ENCODE assay signal across 19 cellular contexts in the genomic region with DNA sequence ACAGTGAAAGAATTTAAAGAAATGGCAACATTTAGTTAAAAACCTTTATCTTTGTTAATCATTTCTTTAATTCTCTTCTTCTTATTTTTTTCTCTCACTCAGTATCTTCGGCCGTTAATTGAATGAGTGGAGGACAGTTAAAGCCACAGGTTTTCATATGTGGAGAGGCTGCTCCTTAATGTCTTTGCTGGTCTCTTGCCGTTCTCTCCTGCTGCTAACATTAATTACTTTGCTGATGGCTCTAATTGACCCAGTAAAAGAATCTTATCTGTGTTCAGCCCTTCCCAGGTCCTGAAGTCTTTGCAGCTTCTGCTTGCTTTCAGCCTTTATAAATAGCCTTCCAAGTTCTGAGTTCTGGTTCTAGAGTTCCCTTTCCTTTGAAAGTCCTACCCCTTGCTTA.
"Had no signal": no experiment of that assay in that cellular context is flagged by ENCODE, and none has a peak within 500 bp of the region (broad histone marks: within the 10 kb centered on the region; RNA-seq: fewer than 3 reads in every experiment).

No MANE protein-coding gene starts in this region.

- H3K4me3 ChIP-seq: dorsolateral prefrontal cortex, esophagus squamous epithelium, lung, psoas muscle, sigmoid colon, stomach, thyroid gland had no signal

- H3K27ac ChIP-seq: dorsolateral prefrontal cortex, esophagus squamous epithelium, psoas muscle, sigmoid colon, stomach, thyroid gland had no signal

- H3K27me3 ChIP-seq: dorsolateral prefrontal cortex, esophagus squamous epithelium, sigmoid colon, stomach, thyroid gland had no signal

- H3K9me3 ChIP-seq: esophagus squamous epithelium, psoas muscle, sigmoid colon, stomach, thyroid gland had no signal

- H3K4me1 ChIP-seq: esophagus squamous epithelium, psoas muscle, sigmoid colon, stomach, thyroid gland had no signal

- DNase-seq: dorsolateral prefrontal cortex; effector CD8-positive, alpha-beta T cell; esophagus squamous epithelium; foreskin melanocyte; kidney; midbrain; naive thymus-derived CD4-positive, alpha-beta T cell; nucleus accumbens; posterior cingulate gyrus; psoas muscle; right cardiac atrium; sigmoid colon; stimulated activated CD4-positive, alpha-beta T cell treated with anti-CD3 and anti-CD28 coated beads, Interleukin-2, amount 100 ng/mL, for 24 hours; stimulated activated CD4-positive, alpha-beta T cell treated with anti-CD3 and anti-CD28 coated beads, Interleukin-4, amount 100 ng/mL, for 24 hours; stimulated activated naive CD4-positive, alpha-beta T cell treated with Interleukin-2 at 50 U/mL for 16 hours; stomach; thyroid gland; trophoblast cell had no signal

- H3K36me3 ChIP-seq: esophagus squamous epithelium, sigmoid colon, stomach, thyroid gland had no signal
